8 cellular contexts compared by ENCODE assay signal in the genomic region with DNA sequence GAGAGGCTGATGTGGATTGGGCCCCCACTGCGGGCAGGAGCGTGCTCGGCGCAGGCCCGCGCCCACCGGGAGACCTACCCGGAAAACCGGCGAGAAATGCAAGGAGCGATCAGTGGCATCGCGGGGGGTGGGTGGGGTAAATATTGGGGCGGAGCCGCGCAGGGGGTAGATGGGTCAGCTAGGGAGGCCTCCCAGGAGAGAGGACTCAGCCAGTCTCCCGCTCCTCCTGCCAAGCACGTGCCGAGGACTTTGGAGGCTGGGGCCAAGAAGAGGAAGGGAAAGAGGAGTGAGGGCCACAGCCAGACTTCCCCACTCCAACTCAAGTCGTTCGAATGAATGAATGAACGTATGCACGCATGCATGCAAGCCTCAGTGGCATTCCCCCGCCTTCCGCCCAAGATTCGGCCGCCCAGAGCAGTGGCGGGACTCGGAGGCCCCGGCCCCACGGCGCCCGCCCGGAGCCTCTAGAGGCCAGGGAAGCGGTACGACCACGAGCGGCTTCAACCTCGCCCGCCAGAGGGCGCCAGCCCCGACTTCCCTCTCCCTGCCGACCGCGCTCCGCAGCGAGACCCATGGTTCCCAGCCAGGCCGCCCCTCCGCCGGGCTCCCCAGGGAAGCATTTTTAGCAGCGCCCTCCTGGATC.
DNase-seq lines count a peak whose midpoint lies in the region; ATAC-seq and TF ChIP-seq lines count a peak whose summit lies in the region.

No MANE protein-coding gene starts in this region.

- H3K4me3 ChIP-seq in AG09309 (ENCODE audit: control insufficient read depth, low read depth, low read length): peak overlapping the region; percentile 15

- peaks cover 17% of the 10 kb centered on the region for H3K36me3 Mint-ChIP-seq in effector memory CD8-positive, alpha-beta T cell (ENCODE audit: insufficient read depth)
- H3K36me3 Mint-ChIP-seq in memory B cell: peaks cover under 1% of the 10 kb centered on the region

- peaks cover 30 to 40% of the 10 kb centered on the region in 2 donors for H3K27me3 Mint-ChIP-seq in effector memory CD8-positive, alpha-beta T cell
- peaks cover 22% of the 10 kb centered on the region for H3K27me3 Mint-ChIP-seq in memory B cell

- H3K4me3 Mint-ChIP-seq in effector memory CD8-positive, alpha-beta T cell: peak overlapping the region; percentile 76 to 85
- H3K4me3 Mint-ChIP-seq in memory B cell: peak overlapping the region; percentile 86

- H3K9me3 Mint-ChIP-seq in effector memory CD8-positive, alpha-beta T cell: no peaks in the 10 kb centered on the region
- no peaks in the 10 kb centered on the region for H3K9me3 Mint-ChIP-seq in memory B cell

- DNase-seq in AG09309 (ENCODE audit: low read depth): no peak
- DNase-seq in NCI-H1092 treated with DMSO at 0.1 percent for 48 hours (lab: John Stamatoyannopoulos, UW): peak; percentile 1
- peak; percentile 66 to 88 (median 86) for DNase-seq in activated CD8-positive, alpha-beta memory T cell treated with anti-CD3 and anti-CD28 coated beads for 48 hours (ENCODE audit: low read depth in 2 of 3, low spot score in 2 of 3)
- peak; percentile 80 to 83 (median 82) for DNase-seq in effector memory CD8-positive, alpha-beta T cell
- DNase-seq in memory B cell (ENCODE audit: low spot score in 2 of 2): peak; percentile 87 to 95
- peak; percentile 67 to 82 (median 81) for DNase-seq in stimulated activated CD4-positive, alpha-beta T cell treated with anti-CD3 and anti-CD28 coated beads, TNF-alpha, amount 100 ng/mL, for 48 hours (ENCODE audit: low read depth in 3 of 3)

- peaks cover 46 to 54% of the 10 kb centered on the region in 2 donors for H3K4me1 Mint-ChIP-seq in effector memory CD8-positive, alpha-beta T cell (ENCODE audit: low read depth in 2 of 2)
- peaks cover 45% of the 10 kb centered on the region for H3K4me1 Mint-ChIP-seq in memory B cell

- peak overlapping the region in 1 of 2 donors; percentile 23 for H3K27ac Mint-ChIP-seq in effector memory CD8-positive, alpha-beta T cell
- peak overlapping the region; percentile 13 for H3K27ac Mint-ChIP-seq in memory B cell

- ATAC-seq in GM19023 (IDR thresholded peaks at IDR 0.05; ENCODE audit: unreplicated experiment): peak; percentile 44
- ATAC-seq in effector memory CD8-positive, alpha-beta T cell (replicated peaks): peak; percentile 68
- peak; percentile 68 for ATAC-seq in memory B cell (ENCODE audit: low read depth)
- ATAC-seq in GM19351 (IDR thresholded peaks at IDR 0.05; ENCODE audit: unreplicated experiment): no peak

- peak; percentile 85 for TF ChIP-seq CTCF in AG09309 (IDR thresholded peaks at IDR 0.05; ENCODE audit: control insufficient read depth, insufficient read depth, low read depth, low read length, missing control alignments)
